ENCODE assay signal across 9 cellular contexts in genomic region chr9:72038890-72039410, GRCh38. TPM values are rescaled to one million over a fixed set of nuclear protein-coding genes. Genes with fewer than 3 reads are reported as not detected.
DNase-seq lines count a peak whose midpoint lies in the region; ATAC-seq and TF ChIP-seq lines count a peak whose summit lies in the region.
"Had no signal": no experiment of that assay in that cellular context is flagged by ENCODE, and none has a peak within 500 bp of the region (broad histone marks: within the 10 kb centered on the region; RNA-seq: fewer than 3 reads in every experiment).

No MANE protein-coding gene starts in this region.

- peak; percentile 100 for TF ChIP-seq CTCF in LNCaP clone FGC (IDR thresholded peaks at IDR 0.05; ENCODE audit: control insufficient read depth, extremely low read depth, insufficient read depth)
- peak; percentile 86 to 97 (median 94) for TF ChIP-seq CTCF in prostate gland (IDR thresholded peaks at IDR 0.05)

- H3K27me3 ChIP-seq in prostate gland (replicated peaks; ENCODE audit: insufficient read depth) (no peaks in the 10 kb centered on the region), aorta (ENCODE audit: control insufficient read depth in 1 of 2, insufficient read depth in 2 of 2, low read length in 1 of 2) (no peaks in the 10 kb centered on the region)

- H3K4me1 ChIP-seq in prostate gland (replicated peaks) (no peaks in the 10 kb centered on the region), aorta (ENCODE audit: control insufficient read depth in 1 of 2, insufficient read depth in 2 of 2, low read length in 2 of 2) (no peaks in the 10 kb centered on the region)

- intact Hi-C loops in Right ventricle myocardium superior (cut with DNase I): loop anchor here (1.0 to 10.0 kb wide), 2 partner anchors 233 to 556 kb away; no protein-coding TSS in a partner anchor
- intact Hi-C loops in prostate gland (cut with DNase I): loop anchor here (2.0 kb wide), 1 partner anchor 232 kb away; no protein-coding TSS in a partner anchor
- intact Hi-C loops in aorta (cut with DNase I): loop anchor here (1.0 to 10.0 kb wide), 5 partner anchors 228 to 786 kb away; no protein-coding TSS in a partner anchor

- H3K4me3 ChIP-seq in LNCaP clone FGC (ENCODE audit: low read depth, low read length) (no peak overlapping the region), prostate gland (no peak overlapping the region), aorta (ENCODE audit: low read length in 2 of 2) (no peak overlapping the region)

- H3K9me3 ChIP-seq in prostate gland (no peaks in the 10 kb centered on the region), aorta (ENCODE audit: control insufficient read depth, low read length) (no peaks in the 10 kb centered on the region)

- no peak for TF ChIP-seq POLR2A in prostate gland (IDR thresholded peaks at IDR 0.05)

- ATAC-seq in GM21723 (IDR thresholded peaks at IDR 0.05; ENCODE audit: unreplicated experiment) (peak; percentile 81), SK-N-SH treated with all-trans-retinoic acid at 6 μM for 48 hours (peak; percentile 98), Right ventricle myocardium superior (ENCODE audit: poor library complexity) (peak; percentile 89), aorta (ENCODE audit: low FRiP score) (peak; percentile 92)

- no peak overlapping the region for H3K27ac ChIP-seq in prostate gland
- H3K27ac ChIP-seq in aorta (ENCODE audit: low read depth in 1 of 2, low read length in 2 of 2): no peak overlapping the region

- DNase-seq in EH (ENCODE audit: low read depth) (peak; percentile 77), LNCaP clone FGC (ENCODE audit: low read depth) (peak; percentile 47), Right ventricle myocardium superior (peak; percentile 75), prostate gland (ENCODE audit: low spot score) (peak; percentile 65), aorta (peak; percentile 72 to 85)
- DNase-seq in activated naive CD4-positive, alpha-beta T cell treated with anti-CD3 and anti-CD28 coated beads, Interleukin-2, amount 50 U/mL, for 16 hours: peak; percentile 56

- 21% methylated on average over 13 of the region's 13 CpGs for WGBS in prostate gland
- 17 to 19% methylated on average over 13 of the region's 13 CpGs for WGBS in aorta, 2 donors

- H3K36me3 ChIP-seq in prostate gland: no peaks in the 10 kb centered on the region
- no peaks in the 10 kb centered on the region for H3K36me3 ChIP-seq in aorta (ENCODE audit: control insufficient read depth in 1 of 2, insufficient read depth in 2 of 2, low read length in 1 of 2)

TF ChIP-seq in SK-N-SH treated with all-trans-retinoic acid at 6 μM for 48 hours, 23 proteins besides CTCF, POLR2A, EP300 and RAD21:
- no peak for TF ChIP-seq GLIS3 (CRISPR knock-in tag; IDR thresholded peaks at IDR 0.05)
- no peak for TF ChIP-seq ZNF70 (CRISPR knock-in tag; IDR thresholded peaks at IDR 0.05)
- no peak for TF ChIP-seq TCF4 (CRISPR knock-in tag; IDR thresholded peaks at IDR 0.05; ENCODE audit: borderline replicate concordance)
- TF ChIP-seq CSRNP3 (CRISPR knock-in tag; IDR thresholded peaks at IDR 0.05): no peak
- no peak for TF ChIP-seq ARNTL (CRISPR knock-in tag; IDR thresholded peaks at IDR 0.05; ENCODE audit: borderline replicate concordance, low read depth)
- no peak for TF ChIP-seq BACH2 (CRISPR knock-in tag; IDR thresholded peaks at IDR 0.05; ENCODE audit: borderline replicate concordance)
- TF ChIP-seq ZNF8 (CRISPR knock-in tag; IDR thresholded peaks at IDR 0.05): no peak
- TF ChIP-seq CSDC2 (CRISPR knock-in tag; IDR thresholded peaks at IDR 0.05): no peak
- TF ChIP-seq PPARA (CRISPR knock-in tag; IDR thresholded peaks at IDR 0.05; ENCODE audit: borderline replicate concordance): no peak
- no peak for TF ChIP-seq ZFP30 (CRISPR knock-in tag; IDR thresholded peaks at IDR 0.05)

RNA-seq across cellular contexts. Expression of gene C9orf57, which starts 21.5 kb away (rescaled TPM):
- not detected for total RNA-seq in Right ventricle myocardium superior
- total RNA-seq in prostate gland: not detected
- not detected for total RNA-seq in aorta
- not detected for polyA plus RNA-seq in aorta
- total RNA-seq: mononuclear cell had no signal
